ENCODE assay signal across 8 cellular contexts in genomic region chr19:32580901-32581703, GRCh38.
A peak's percentile ranks its signal among the peaks of the same experiment; 100 is the strongest.
DNase-seq lines count a peak whose midpoint lies in the region; ATAC-seq and TF ChIP-seq lines count a peak whose summit lies in the region.

A gene with protein sequence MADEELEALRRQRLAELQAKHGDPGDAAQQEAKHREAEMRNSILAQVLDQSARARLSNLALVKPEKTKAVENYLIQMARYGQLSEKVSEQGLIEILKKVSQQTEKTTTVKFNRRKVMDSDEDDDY (plus strand): TSS chr19:32581190. CDS start chr19:32581262, 72 bp downstream.

- no peaks in the 10 kb centered on the region for H3K27me3 Mint-ChIP-seq in activated naive CD4-positive, alpha-beta T cell treated with anti-CD3 and anti-CD28 coated beads, Interleukin-2, amount 50 U/mL, for 24 hours

- no peaks in the 10 kb centered on the region for H3K9me3 Mint-ChIP-seq in activated naive CD4-positive, alpha-beta T cell treated with anti-CD3 and anti-CD28 coated beads, Interleukin-2, amount 50 U/mL, for 24 hours

- POLR2A ChIA-PET in GM10248 (lab: Yijun Ruan, JAX), result interaction anchor here (0.5 to 0.6 kb wide), 2 partner anchors 12 to 1629 kb away, joined by 3 to 5 read pairs; no protein-coding TSS in a partner anchor

- peak within 1 kb of the TSS; percentile 98 for H3K4me3 Mint-ChIP-seq in activated naive CD4-positive, alpha-beta T cell treated with anti-CD3 and anti-CD28 coated beads, Interleukin-2, amount 50 U/mL, for 24 hours

- CTCF ChIA-PET in GM10248 (lab: Yijun Ruan, JAX), result interaction anchor here (1.1 to 1.3 kb wide), 2 partner anchors 19 to 243 kb away, joined by 3 to 4 read pairs; no protein-coding TSS in a partner anchor

- TF ChIP-seq CTCF in GM10248 (IDR thresholded peaks at IDR 0.05; ENCODE audit: control extremely low read depth, extremely low read depth, low read depth, missing control alignments), result no peak

- peak within 1 kb of the TSS; percentile 87 for H3K27ac Mint-ChIP-seq in activated naive CD4-positive, alpha-beta T cell treated with anti-CD3 and anti-CD28 coated beads, Interleukin-2, amount 50 U/mL, for 24 hours

- ATAC-seq in HG02588 (IDR thresholded peaks at IDR 0.05; ENCODE audit: unreplicated experiment) (peak; percentile 87), SK-N-SH treated with all-trans-retinoic acid at 6 μM for 48 hours (peak; percentile 97)

- DNase-seq in GM10248 (ENCODE audit: extremely low spot score) (peak; percentile 99), NCI-H1048 (lab: John Stamatoyannopoulos, UW) (peak; percentile 93), globus pallidus (ENCODE audit: low spot score) (peak; percentile 95), nucleus accumbens (lab: John Stamatoyannopoulos, UW) (peak; percentile 56 to 98 (median 92)), superior temporal gyrus (ENCODE audit: extremely low spot score) (peak; percentile 90)

- peaks cover 27% of the 10 kb centered on the region for H3K4me1 Mint-ChIP-seq in activated naive CD4-positive, alpha-beta T cell treated with anti-CD3 and anti-CD28 coated beads, Interleukin-2, amount 50 U/mL, for 24 hours

- H3K36me3 Mint-ChIP-seq in activated naive CD4-positive, alpha-beta T cell treated with anti-CD3 and anti-CD28 coated beads, Interleukin-2, amount 50 U/mL, for 24 hours, result peaks cover 9% of the 10 kb centered on the region

TF ChIP-seq in SK-N-SH treated with all-trans-retinoic acid at 6 μM for 48 hours, 23 proteins besides CTCF, POLR2A, EP300 and RAD21:
- no peak for TF ChIP-seq ZC3H10 (CRISPR knock-in tag; IDR thresholded peaks at IDR 0.05)
- TF ChIP-seq ZNF565 (CRISPR knock-in tag; conservative IDR thresholded peaks at IDR 0.05; ENCODE audit: low read depth), result no peak
- TF ChIP-seq PPARA (CRISPR knock-in tag; IDR thresholded peaks at IDR 0.05; ENCODE audit: borderline replicate concordance), result no peak
- no peak for TF ChIP-seq BACH2 (CRISPR knock-in tag; IDR thresholded peaks at IDR 0.05; ENCODE audit: borderline replicate concordance)
- no peak for TF ChIP-seq ZNF8 (CRISPR knock-in tag; IDR thresholded peaks at IDR 0.05)
- no peak for TF ChIP-seq ZNF70 (CRISPR knock-in tag; IDR thresholded peaks at IDR 0.05)
- no peak for TF ChIP-seq TCF4 (CRISPR knock-in tag; IDR thresholded peaks at IDR 0.05; ENCODE audit: borderline replicate concordance)
- no peak for TF ChIP-seq PATZ1 (CRISPR knock-in tag; IDR thresholded peaks at IDR 0.05; ENCODE audit: borderline replicate concordance)
- TF ChIP-seq ZFP3 (CRISPR knock-in tag; IDR thresholded peaks at IDR 0.05), result no peak
- no peak for TF ChIP-seq TOX (CRISPR knock-in tag; IDR thresholded peaks at IDR 0.05; ENCODE audit: borderline replicate concordance)
- TF ChIP-seq CSDC2 (CRISPR knock-in tag; IDR thresholded peaks at IDR 0.05), result no peak
- TF ChIP-seq GLIS3 (CRISPR knock-in tag; IDR thresholded peaks at IDR 0.05), result no peak
- TF ChIP-seq, protein P1, sequence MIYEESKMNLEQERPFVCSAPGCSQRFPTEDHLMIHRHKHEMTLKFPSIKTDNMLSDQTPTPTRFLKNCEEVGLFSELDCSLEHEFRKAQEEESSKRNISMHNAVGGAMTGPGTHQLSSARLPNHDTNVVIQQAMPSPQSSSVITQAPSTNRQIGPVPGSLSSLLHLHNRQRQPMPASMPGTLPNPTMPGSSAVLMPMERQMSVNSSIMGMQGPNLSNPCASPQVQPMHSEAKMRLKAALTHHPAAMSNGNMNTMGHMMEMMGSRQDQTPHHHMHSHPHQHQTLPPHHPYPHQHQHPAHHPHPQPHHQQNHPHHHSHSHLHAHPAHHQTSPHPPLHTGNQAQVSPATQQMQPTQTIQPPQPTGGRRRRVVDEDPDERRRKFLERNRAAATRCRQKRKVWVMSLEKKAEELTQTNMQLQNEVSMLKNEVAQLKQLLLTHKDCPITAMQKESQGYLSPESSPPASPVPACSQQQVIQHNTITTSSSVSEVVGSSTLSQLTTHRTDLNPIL (CRISPR knock-in tag; IDR thresholded peaks at IDR 0.05; ENCODE audit: low read depth), result no peak
- no peak for TF ChIP-seq ESRRG (CRISPR knock-in tag; IDR thresholded peaks at IDR 0.05)
- no peak for TF ChIP-seq ISL1 (CRISPR knock-in tag; IDR thresholded peaks at IDR 0.05)
- TF ChIP-seq RARB (CRISPR knock-in tag; IDR thresholded peaks at IDR 0.05), result no peak
- TF ChIP-seq TSHZ2 (CRISPR knock-in tag; IDR thresholded peaks at IDR 0.05), result no peak
- no peak for TF ChIP-seq ARNTL (CRISPR knock-in tag; IDR thresholded peaks at IDR 0.05; ENCODE audit: borderline replicate concordance, low read depth)
- TF ChIP-seq CSRNP3 (CRISPR knock-in tag; IDR thresholded peaks at IDR 0.05), result no peak
- TF ChIP-seq POU6F1 (CRISPR knock-in tag; IDR thresholded peaks at IDR 0.05; ENCODE audit: borderline replicate concordance, low read depth), result no peak

Comparison
In these comparisons a context has a peak if more than half of its experiments do, and no peak if none do; other contexts are left out.
1. Peak in every context shown above with its lines: DNase-seq and ATAC-seq.